In the genomic region with DNA sequence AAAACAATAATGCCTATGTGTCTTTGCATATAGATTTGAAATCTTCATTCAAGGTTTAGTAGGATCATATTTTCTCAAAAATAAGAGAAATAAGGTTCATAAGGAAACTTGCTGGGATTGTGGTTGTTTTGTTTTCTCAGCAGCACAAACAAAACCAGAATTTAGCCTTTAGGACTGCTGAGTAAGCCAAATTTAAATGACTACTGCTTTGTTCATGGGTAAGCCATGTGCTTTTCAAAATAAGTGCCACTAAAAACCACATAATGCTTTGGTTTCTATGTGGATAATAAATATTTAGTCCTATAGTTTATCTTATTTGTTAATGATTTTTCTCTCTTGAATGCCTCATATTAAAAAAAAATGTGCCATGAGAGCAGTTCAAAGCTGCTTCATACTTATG, we compare ENCODE assay signal across 24 cellular contexts.
"Had no signal": no experiment of that assay in that cellular context is flagged by ENCODE, and none has a peak within 500 bp of the region (broad histone marks: within the 10 kb centered on the region; RNA-seq: fewer than 3 reads in every experiment).

No MANE protein-coding gene starts in this region.

- ATAC-seq: Panc1, PC-3, T-cell had no signal

- H3K27ac Mint-ChIP-seq: IgD-negative memory B cell; T-cell; T-helper 1 cell treated with Interleukin-12 subunit alpha and Interleukin-12 subunit beta and Interleukin-4 antibody, amounts not matched to agents 30 μg/mL and 1 μg/mL, for 36 hours had no signal

- H3K27me3 Mint-ChIP-seq: IgD-negative memory B cell, T-cell had no signal

- H3K4me1 Mint-ChIP-seq: IgD-negative memory B cell, T-cell had no signal

- H3K4me3 Mint-ChIP-seq: IgD-negative memory B cell; T-cell; T-helper 1 cell treated with Interleukin-12 subunit alpha and Interleukin-12 subunit beta and Interleukin-4 antibody, amounts not matched to agents 30 μg/mL and 1 μg/mL, for 36 hours had no signal

- H3K9me3 Mint-ChIP-seq: T-cell; T-helper 1 cell treated with Interleukin-12 subunit alpha and Interleukin-12 subunit beta and Interleukin-4 antibody, amounts not matched to agents 30 μg/mL and 1 μg/mL, for 36 hours had no signal

- DNase-seq: Karpas-422, KBM-7, MM.1S, NCI-H1048, NCI-H1105, NCI-H1417, NCI-H1436 treated with DMSO at 0.1 percent for 48 hours, NCI-H1694, NCI-H187 treated with DMSO at 0.1 percent for 48 hours, NCI-H2029 treated with DMSO at 0.1 percent for 48 hours, NCI-H2107, NCI-H2227 treated with DMSO at 0.1 percent for 48 hours, NCI-H510A, NCI-H524 treated with DMSO at 0.1 percent for 48 hours, NCI-H69, NCI-H774, PC-3, SHP77, SW 1271, T-cell had no signal

- H3K27ac ChIP-seq: RWPE1 had no signal
